ENCODE assay signal across 18 cellular contexts in genomic region chr1:52978045-52978444, GRCh38. TPM values are rescaled to one million over a fixed set of nuclear protein-coding genes. Genes with fewer than 3 reads are reported as not detected.
DNase-seq lines count a peak whose midpoint lies in the region; ATAC-seq and TF ChIP-seq lines count a peak whose summit lies in the region.
"Had no signal": no experiment of that assay in that cellular context is flagged by ENCODE, and none has a peak within 500 bp of the region (broad histone marks: within the 10 kb centered on the region; RNA-seq: fewer than 3 reads in every experiment).

No MANE protein-coding gene starts in this region.

- no peak overlapping the region for H2BK15ac ChIP-seq in mesendoderm (replicated peaks; ENCODE audit: low read depth)

- TF ChIP-seq CTCF in AG10803 (conservative IDR thresholded peaks at IDR 0.05; ENCODE audit: low read length): no peak
- TF ChIP-seq CTCF in fibroblast of mammary gland (conservative IDR thresholded peaks at IDR 0.05; ENCODE audit: control insufficient read depth, insufficient read depth, low read depth, low read length): no peak
- no peak for TF ChIP-seq CTCF in GM13976 (IDR thresholded peaks at IDR 0.05; ENCODE audit: borderline replicate concordance, control extremely low read depth, extremely low read depth, insufficient read depth, missing control alignments)

- H3K4me3 Mint-ChIP-seq in T-helper 17 cell: no peak overlapping the region
- no peak overlapping the region for H3K4me3 Mint-ChIP-seq in activated naive CD8-positive, alpha-beta T cell treated with anti-CD3 and anti-CD28 coated beads, Interleukin-2, amount 50 U/mL, for 24 hours
- H3K4me3 Mint-ChIP-seq: B cell; CD4-positive, alpha-beta T cell had no signal

- H3K23ac ChIP-seq in mesendoderm (ENCODE audit: low read length): no peak overlapping the region

- H4K20me1 ChIP-seq in GM23248 (ENCODE audit: insufficient read depth): no peaks in the 10 kb centered on the region

- 16 to 22% methylated on average over 2 of the region's 2 CpGs for WGBS in GM23248 (ENCODE audit: low coverage in 1 of 2, low lambda C conversion rate in 2 of 2, missing lambda C conversion rate in 2 of 2), 2 experiments
- WGBS in mesendoderm (ENCODE audit: extremely low coverage, insufficient coverage, low lambda C conversion rate): no CpG with 5 or more reads among the region's 2 CpGs

- H3K36me3 ChIP-seq in GM23248 (ENCODE audit: low read depth) (peaks cover 46% of the 10 kb centered on the region), mesendoderm (ENCODE audit: control insufficient read depth, insufficient read depth, low read length) (no peaks in the 10 kb centered on the region)
- H3K36me3 ChIP-seq: HAP-1 had no signal

- H3F3A ChIP-seq in GM23248 (ENCODE audit: insufficient read depth): no peaks in the 10 kb centered on the region

- no peak overlapping the region for H2BK120ac ChIP-seq in mesendoderm (ENCODE audit: low read depth, low read length)

- H4K5ac ChIP-seq in mesendoderm (ENCODE audit: low read length): no peak overlapping the region

- no peaks in the 10 kb centered on the region for H3K79me1 ChIP-seq in mesendoderm (ENCODE audit: low read length)

- H3K27ac Mint-ChIP-seq in T-helper 17 cell: no peak overlapping the region
- no peak overlapping the region for H3K27ac Mint-ChIP-seq in activated naive CD8-positive, alpha-beta T cell treated with anti-CD3 and anti-CD28 coated beads, Interleukin-2, amount 50 U/mL, for 24 hours
- H3K27ac Mint-ChIP-seq: B cell; CD4-positive, alpha-beta T cell had no signal

- peaks cover 7% of the 10 kb centered on the region for H3K9me3 Mint-ChIP-seq in activated naive CD8-positive, alpha-beta T cell treated with anti-CD3 and anti-CD28 coated beads, Interleukin-2, amount 50 U/mL, for 24 hours

- H4K8ac ChIP-seq in mesendoderm (ENCODE audit: low read depth, low read length): no peak overlapping the region

- H3K9ac ChIP-seq in GM23248 (no peak overlapping the region), mesendoderm (ENCODE audit: low read length) (no peak overlapping the region)

- no peaks in the 10 kb centered on the region for H3K4me1 ChIP-seq in GM23248 (ENCODE audit: insufficient read depth)
- peaks cover 3% of the 10 kb centered on the region for H3K4me1 ChIP-seq in mesendoderm (ENCODE audit: control insufficient read depth, low read depth, low read length)

- peak overlapping the region; percentile 27 for H3K4ac ChIP-seq in mesendoderm (ENCODE audit: low read depth, low read length)

- H2BK5ac ChIP-seq in mesendoderm (ENCODE audit: low read length): no peak overlapping the region

- H3K9me2 ChIP-seq in GM23248 (ENCODE audit: insufficient read depth): no peaks in the 10 kb centered on the region

- peaks cover 7% of the 10 kb centered on the region for H3K36me3 Mint-ChIP-seq in T-helper 17 cell (ENCODE audit: low read depth)
- peaks cover 11% of the 10 kb centered on the region for H3K36me3 Mint-ChIP-seq in activated naive CD8-positive, alpha-beta T cell treated with anti-CD3 and anti-CD28 coated beads, Interleukin-2, amount 50 U/mL, for 24 hours (ENCODE audit: low read depth)

- H3K27ac ChIP-seq in GM23248: no peak overlapping the region
- no peak overlapping the region for H3K27ac ChIP-seq in mesendoderm (ENCODE audit: low read depth, low read length)

- H3K18ac ChIP-seq in mesendoderm (ENCODE audit: low read length): no peak overlapping the region

- H2AK5ac ChIP-seq in mesendoderm (ENCODE audit: low read length): no peak overlapping the region

- H2AFZ ChIP-seq in GM23248: no peak overlapping the region

- H3K79me2 ChIP-seq in GM23248 (ENCODE audit: insufficient read depth): no peaks in the 10 kb centered on the region
- no peaks in the 10 kb centered on the region for H3K79me2 ChIP-seq in mesendoderm (ENCODE audit: control insufficient read depth, insufficient read depth, low read length)

- H3K4me3 ChIP-seq in AG10803 (ENCODE audit: low read length) (no peak overlapping the region), GM23248 (no peak overlapping the region), fibroblast of mammary gland (ENCODE audit: control insufficient read depth, low read depth, low read length) (no peak overlapping the region), mesendoderm (ENCODE audit: low read length) (no peak overlapping the region)
- H3K4me3 ChIP-seq: HAP-1 had no signal

- peak; percentile 29 for DNase-seq in AG10803 (ENCODE audit: low read depth)
- peak; percentile 26 for DNase-seq in GM23248
- peak; percentile 2 for DNase-seq in fibroblast of mammary gland (ENCODE audit: low read depth)
- no peak for DNase-seq in mesendoderm
- no peak for DNase-seq in GM13976 (ENCODE audit: low spot score)
- no peak for DNase-seq in central memory CD4-positive, alpha-beta T cell
- DNase-seq in T-helper 17 cell: no peak
- no peak for DNase-seq in activated naive CD8-positive, alpha-beta T cell treated with anti-CD3 and anti-CD28 coated beads, Interleukin-2, amount 50 U/mL, for 24 hours
- DNase-seq: 8988T; C1 segment of cervical spinal cord; Calu3; CD4-positive, alpha-beta T cell; DMS 273 treated with DMSO at 0.1 percent for 48 hours; EL; GOT3 had no signal

- no peak overlapping the region for H3K56ac ChIP-seq in mesendoderm (ENCODE audit: low read length)

- peaks cover 3% of the 10 kb centered on the region for H3K4me1 Mint-ChIP-seq in T-helper 17 cell
- H3K4me1 Mint-ChIP-seq in activated naive CD8-positive, alpha-beta T cell treated with anti-CD3 and anti-CD28 coated beads, Interleukin-2, amount 50 U/mL, for 24 hours: no peaks in the 10 kb centered on the region
- H3K4me1 Mint-ChIP-seq: B cell had no signal

- H3K4me2 ChIP-seq in GM23248 (ENCODE audit: unreplicated experiment) (no peak overlapping the region), mesendoderm (ENCODE audit: low read length) (no peak overlapping the region)

- in situ Hi-C loops in GM23248 (cut with MboI) (no loop called here), GM13976 (cut with MboI; ENCODE audit: low sequenced_read_pairs, unreplicated experiment) (no loop called here)

- H3K27me3 ChIP-seq in GM23248 (replicated peaks; ENCODE audit: insufficient read depth) (no peaks in the 10 kb centered on the region), mesendoderm (ENCODE audit: insufficient read depth, low read length, poor library complexity) (no peaks in the 10 kb centered on the region)

- ATAC-seq in T-helper 17 cell: no peak
- ATAC-seq in activated naive CD8-positive, alpha-beta T cell treated with anti-CD3 and anti-CD28 coated beads, Interleukin-2, amount 50 U/mL, for 24 hours: no peak
- ATAC-seq: HepG2 had no signal

- H3K9me3 ChIP-seq in GM23248 (ENCODE audit: low read depth): no peaks in the 10 kb centered on the region
- H3K9me3 ChIP-seq in T-helper 17 cell (ENCODE audit: control insufficient read depth, low read length, poor library complexity, severe bottlenecking): no peaks in the 10 kb centered on the region
- H3K9me3 ChIP-seq: HAP-1 had no signal

- no peaks in the 10 kb centered on the region for H3K27me3 Mint-ChIP-seq in T-helper 17 cell
- H3K27me3 Mint-ChIP-seq in activated naive CD8-positive, alpha-beta T cell treated with anti-CD3 and anti-CD28 coated beads, Interleukin-2, amount 50 U/mL, for 24 hours: no peaks in the 10 kb centered on the region
- H3K27me3 Mint-ChIP-seq: B cell; CD4-positive, alpha-beta T cell had no signal

RNA-seq across cellular contexts. Expression of gene SCP2, which starts 51.0 kb away (rescaled TPM):
- total RNA-seq in GM23248 (2014; rRNA removed; shearing (Covaris generic)): 200 and 209 TPM in 2 replicates
- 257 and 265 TPM in 2 replicates for polyA plus RNA-seq in GM23248 (2016; fragmentation: Nextera tagmentation; extraction: Ambion mirVana)
- 28.4 TPM for polyA plus RNA-seq in mesendoderm (2013, experiment 1 of 2)
- polyA plus RNA-seq in mesendoderm (2013, experiment 2 of 2): 35.8 TPM
- 10 to 100 TPM; 55.2 to 60.6 TPM for total RNA-seq in T-helper 17 cell

RNA-seq across cellular contexts. Expression of gene ECHDC2, which starts 56.5 kb away (rescaled TPM):
- total RNA-seq in GM23248 (2014; rRNA removed; shearing (Covaris generic)): 25.4 and 25.8 TPM in 2 replicates
- 35.2 and 41.0 TPM in 2 replicates for polyA plus RNA-seq in GM23248 (2016; fragmentation: Nextera tagmentation; extraction: Ambion mirVana)
- 3.5 TPM for polyA plus RNA-seq in mesendoderm (2013, experiment 1 of 2)
- 3.4 TPM for polyA plus RNA-seq in mesendoderm (2013, experiment 2 of 2)
- 100 to 1,000 TPM; 134 to 140 TPM for total RNA-seq in T-helper 17 cell

Comparison
In these comparisons a context has a peak if more than half of its experiments do, and no peak if none do; other contexts are left out.
1. DNase-seq: peak in AG10803 (single experiment), GM23248 (single experiment) and fibroblast of mammary gland (single experiment); none in mesendoderm (single experiment), GM13976 (single experiment), central memory CD4-positive, alpha-beta T cell (single experiment), T-helper 17 cell (0 of 3) and activated naive CD8-positive, alpha-beta T cell treated with anti-CD3 and anti-CD28 coated beads, Interleukin-2, amount 50 U/mL, for 24 hours (single experiment).